8 cellular contexts compared by ENCODE assay signal in the genomic region with DNA sequence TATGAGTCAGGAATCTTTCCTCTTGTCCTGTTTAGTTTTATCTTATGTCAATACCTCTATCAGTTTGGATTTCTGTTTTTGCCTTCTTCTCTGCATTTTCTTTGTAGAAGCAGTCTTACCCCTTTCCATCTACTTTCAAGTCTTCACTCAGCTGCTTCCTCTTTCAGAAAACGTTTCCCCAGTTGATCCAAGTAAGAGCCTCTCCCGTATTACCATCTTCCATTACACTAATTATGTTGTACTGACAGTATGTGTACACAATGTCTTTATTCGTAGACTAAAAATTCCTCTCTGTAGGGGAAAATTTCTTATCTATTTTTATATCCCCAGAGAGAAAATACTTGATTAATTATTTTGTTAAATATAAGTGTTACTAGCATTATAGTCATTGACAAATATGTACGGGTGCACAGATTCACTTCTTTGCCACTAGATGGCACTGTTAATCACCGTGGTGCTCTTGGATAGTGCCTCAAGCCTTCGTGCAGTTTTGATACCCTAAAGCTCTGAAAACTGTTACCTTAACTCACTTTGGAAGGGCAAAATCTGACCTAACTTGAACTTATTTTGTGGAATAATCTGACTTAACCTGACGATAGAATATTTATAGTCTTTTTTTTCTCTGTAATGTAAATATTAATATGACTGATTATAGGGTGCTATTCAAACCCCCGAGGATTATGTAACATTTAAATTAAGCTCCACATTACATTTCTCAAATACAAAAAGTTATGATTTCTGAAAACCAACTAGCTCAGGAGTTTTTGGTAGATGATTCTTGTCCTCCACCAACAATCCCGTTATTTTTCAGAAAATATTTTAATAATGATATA.
DNase-seq lines count a peak whose midpoint lies in the region; ATAC-seq, FAIRE-seq and TF ChIP-seq lines count a peak whose summit lies in the region.

No MANE protein-coding gene starts in this region.

- H3K4me3 ChIP-seq in OCI-LY3 (ENCODE audit: low read length) (peak overlapping the region; percentile 55), choroid plexus epithelial cell (ENCODE audit: low read depth, low read length) (no peak overlapping the region), HepG2 (replicated peaks in 1 of 3; ENCODE audit: insufficient read depth in 1 of 3, low read depth in 2 of 3, low read length in 3 of 3) (no peak overlapping the region), uterus (no peak overlapping the region)

- no peak overlapping the region for H3K27ac ChIP-seq in OCI-LY3 (ENCODE audit: low read length)
- no peak overlapping the region for H3K27ac ChIP-seq in HepG2 (ENCODE audit: extremely low read length, insufficient read depth, low read length)
- H3K27ac ChIP-seq in uterus = no peak overlapping the region

- BruUV-seq in HepG2 (replicated peaks; lab: Mats Ljungman, UMichigan) = no TSS peak

- CTCF ChIA-PET in HepG2 (lab: Yijun Ruan, JAX; ENCODE audit: low intra/inter-chr PET ratio, low total read pairs) = interaction anchor here (0.9 to 1.2 kb wide), 3 partner anchors 153 to 654 kb away, joined by 3 to 7 read pairs (median 5); no protein-coding TSS in a partner anchor

- H3K9ac ChIP-seq in OCI-LY3 (ENCODE audit: low read length) = no peak overlapping the region
- no peak overlapping the region for H3K9ac ChIP-seq in HepG2 (ENCODE audit: insufficient read depth, low read depth, low read length)

- TF ChIP-seq EP300 in HepG2 (IDR thresholded peaks at IDR 0.05; ENCODE audit: low read depth in 2 of 2, low read length in 2 of 2) (no peak), HepG2 (CRISPR knock-in tag; IDR thresholded peaks at IDR 0.05; ENCODE audit: borderline replicate concordance) (no peak)

- no peaks in the 10 kb centered on the region for H3K79me2 ChIP-seq in OCI-LY3 (ENCODE audit: low read length)
- H3K79me2 ChIP-seq in HepG2 (ENCODE audit: insufficient read depth, low read length) = no peaks in the 10 kb centered on the region

- H3K36me3 ChIP-seq in OCI-LY3 (replicated peaks; ENCODE audit: low read depth, low read length) (no peaks in the 10 kb centered on the region), HepG2 (replicated peaks in 1 of 2; ENCODE audit: control insufficient read depth in 1 of 2, insufficient read depth in 2 of 2, low read length in 2 of 2) (no peaks in the 10 kb centered on the region), uterus (no peaks in the 10 kb centered on the region)

- H3K4me1 ChIP-seq in OCI-LY3 (ENCODE audit: low read length) (no peaks in the 10 kb centered on the region; the same call in 1 of the 2 replicates), HepG2 (ENCODE audit: insufficient read depth, low read length) (no peaks in the 10 kb centered on the region), uterus (no peaks in the 10 kb centered on the region)

- 8% methylated on average over 8 of the region's 9 CpGs for WGBS in HepG2 (ENCODE audit: low lambda C conversion rate)

- no peaks in the 10 kb centered on the region for H3K27me3 ChIP-seq in OCI-LY3 (ENCODE audit: low read depth, low read length)
- H3K27me3 ChIP-seq in HepG2 (ENCODE audit: control insufficient read depth in 1 of 2, insufficient read depth in 2 of 2, low read length in 2 of 2) = no peaks in the 10 kb centered on the region
- no peaks in the 10 kb centered on the region for H3K27me3 ChIP-seq in uterus

- H3K4me2 ChIP-seq in OCI-LY3 (ENCODE audit: low read length) = peak overlapping the region; percentile 72
- no peak overlapping the region for H3K4me2 ChIP-seq in HepG2 (ENCODE audit: low read depth, low read length)

- no peaks in the 10 kb centered on the region for H4K20me1 ChIP-seq in OCI-LY3 (ENCODE audit: insufficient read depth, low read length)
- no peaks in the 10 kb centered on the region for H4K20me1 ChIP-seq in HepG2 (ENCODE audit: insufficient read depth, low read length)

- no peak for TF ChIP-seq POLR2A in HepG2 (IDR thresholded peaks at IDR 0.05; ENCODE audit: insufficient read depth in 1 of 2, low read depth in 2 of 2, low read length in 2 of 2)
- no peak for TF ChIP-seq POLR2A in uterus (IDR thresholded peaks at IDR 0.05)

- H3K9me3 ChIP-seq in OCI-LY3 (ENCODE audit: insufficient read depth, low read length) = no peaks in the 10 kb centered on the region; the same call in 1 of the 2 replicates
- no peaks in the 10 kb centered on the region for H3K9me3 ChIP-seq in HepG2 (ENCODE audit: low read length)
- no peaks in the 10 kb centered on the region for H3K9me3 ChIP-seq in uterus

- peak; percentile 72 for FAIRE-seq in HepG2 (lab: Jason Lieb, UNC)

- TF ChIP-seq CTCF in OCI-LY3 (IDR thresholded peaks at IDR 0.05; ENCODE audit: low read depth, low read length) (peak; percentile 94), choroid plexus epithelial cell (conservative IDR thresholded peaks at IDR 0.05; ENCODE audit: low read depth, low read length) (peak; percentile 91), HepG2 (CRISPR knock-in tag; IDR thresholded peaks at IDR 0.05) (peak; percentile 73), uterus (IDR thresholded peaks at IDR 0.05) (peak; percentile 53 to 80 (median 66))

- DNase-seq in activated gamma-delta T cell treated with Interleukin-2 at 50 U/mL for 16 hours (peak; percentile 23), activated gamma-delta T cell (lab: John Stamatoyannopoulos, UW) (no peak), choroid plexus epithelial cell (ENCODE audit: low read depth) (peak; percentile 72), HepG2 (ENCODE audit: low spot score) (peak; percentile 41), uterus (no peak)

- in situ Hi-C loops in HepG2 (cut with HindIII; ENCODE audit: extremely low pct_ligation_motif_present, low pct_unique_long_range_greater_than_20kb) = loop anchor here (10.0 kb wide), 1 partner anchor 154 kb away; no protein-coding TSS in a partner anchor

- intact Hi-C loops in HepG2 (cut with micrococcal nuclease; ENCODE audit: unreplicated experiment) (loop anchor here (1.0 to 2.0 kb wide), 4 partner anchors 154 to 830 kb away; no protein-coding TSS in a partner anchor), uterus (cut with DNase I; ENCODE audit: low total_unique reads) (no loop called here)

- POLR2A ChIA-PET in HepG2 (lab: Yijun Ruan, JAX) = no interaction called here

- ATAC-seq in GM21360 (IDR thresholded peaks at IDR 0.05; ENCODE audit: unreplicated experiment) (peak; percentile 98), HG03457 (IDR thresholded peaks at IDR 0.05; ENCODE audit: unreplicated experiment) (peak; percentile 93), HepG2 (peak; percentile 93)

- TF ChIP-seq RAD21 in HepG2 (CRISPR knock-in tag; IDR thresholded peaks at IDR 0.05) = 0 out of 2 replicates have a peak, but pooled peaks have one; percentile 25

- 0 out of 2 replicates have a peak overlapping the region, but pooled peaks have one; percentile 53 for H2AFZ ChIP-seq in OCI-LY3 (ENCODE audit: low read depth, low read length)
- peak overlapping the region; percentile 27 for H2AFZ ChIP-seq in HepG2 (ENCODE audit: low read length)

TF ChIP-seq in HepG2, 621 proteins besides CTCF, POLR2A, EP300 and RAD21:
- TF ChIP-seq ZNF781 (CRISPR knock-in tag; IDR thresholded peaks at IDR 0.05; ENCODE audit: borderline replicate concordance, not compliant biosample characterization) = no peak
- peak; percentile 66 for TF ChIP-seq SMC3 (IDR thresholded peaks at IDR 0.05; ENCODE audit: low read length)
- TF ChIP-seq STAG1 (CRISPR knock-in tag; IDR thresholded peaks at IDR 0.05) = peak; percentile 64

Comparison
In these comparisons a context has a peak if more than half of its experiments do, and no peak if none do; other contexts are left out.
1. DNase-seq: peak in activated gamma-delta T cell treated with Interleukin-2 at 50 U/mL for 16 hours (single experiment), choroid plexus epithelial cell (single experiment) and HepG2 (single experiment); none in activated gamma-delta T cell (single experiment) and uterus (0 of 2).
2. Peak in every context shown above with its lines, with median percentiles within 50 percentile points of each other: ATAC-seq and CTCF ChIP-seq.